Comparison of ENCODE assay signal across 9 cellular contexts in the genomic region with DNA sequence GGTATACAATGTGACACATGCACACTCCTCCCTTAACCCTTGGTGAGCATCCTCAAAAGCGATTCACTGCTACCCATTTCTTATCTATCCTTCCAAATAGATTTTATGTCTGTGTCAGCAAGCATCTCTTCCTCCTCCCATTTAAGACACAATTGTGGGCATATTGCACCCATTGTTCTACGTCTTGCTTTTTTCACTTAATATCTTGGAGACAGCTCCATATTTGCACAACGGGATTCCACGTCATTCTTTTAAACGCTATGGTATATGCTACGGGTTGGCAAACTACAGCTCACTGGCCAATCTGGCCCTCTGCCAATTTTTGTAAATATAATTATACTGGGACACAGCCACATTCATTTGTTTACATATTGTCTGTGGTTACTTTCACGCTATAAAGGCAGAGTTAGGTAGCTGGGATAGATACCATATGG.
DNase-seq lines count a peak whose midpoint lies in the region; ATAC-seq and TF ChIP-seq lines count a peak whose summit lies in the region.
"Had no signal": no experiment of that assay in that cellular context is flagged by ENCODE, and none has a peak within 500 bp of the region (broad histone marks: within the 10 kb centered on the region; RNA-seq: fewer than 3 reads in every experiment).

No MANE protein-coding gene starts in this region.

- peak overlapping the region; percentile 97 for H3K27ac ChIP-seq in mammary epithelial cell (ENCODE audit: insufficient read depth, low read depth, low read length)
- no peak overlapping the region for H3K27ac ChIP-seq in neural progenitor cell
- H3K27ac ChIP-seq: 22Rv1 had no signal

- intact Hi-C loops in mammary epithelial cell (cut with micrococcal nuclease), result loop anchor here (1.0 kb wide), 1 partner anchor 11 kb away; no protein-coding TSS in a partner anchor

- H3K9me3 Mint-ChIP-seq in neural progenitor cell, result no peaks in the 10 kb centered on the region

- H3K4me1 ChIP-seq in mammary epithelial cell (ENCODE audit: insufficient read depth, low read length) (peaks cover 71% of the 10 kb centered on the region), neural progenitor cell (peaks cover 8% of the 10 kb centered on the region)

- H3K9me3 ChIP-seq in mammary epithelial cell (replicated peaks; ENCODE audit: insufficient read depth, low read length) (no peaks in the 10 kb centered on the region), neural progenitor cell (ENCODE audit: low read depth) (no peaks in the 10 kb centered on the region)

- H3K27me3 Mint-ChIP-seq in neural progenitor cell (ENCODE audit: insufficient read depth, low read depth), result peaks cover 4% of the 10 kb centered on the region

- H3K79me2 ChIP-seq in mammary epithelial cell (ENCODE audit: insufficient read depth, low read length) (peaks cover 34% of the 10 kb centered on the region), neural progenitor cell (ENCODE audit: low read depth) (no peaks in the 10 kb centered on the region)

- H3K4me3 ChIP-seq in mammary epithelial cell (replicated peaks in 1 of 3; ENCODE audit: insufficient read depth in 1 of 3, low read depth in 2 of 3, low read length in 3 of 3) (peak overlapping the region in 2 of 3 experiments; percentile 8 to 19), neural progenitor cell (no peak overlapping the region)

- ATAC-seq in HG02885 (IDR thresholded peaks at IDR 0.05; ENCODE audit: poor library complexity, unreplicated experiment) (no peak), HG03025 (IDR thresholded peaks at IDR 0.05; ENCODE audit: low FRiP score, unreplicated experiment) (no peak)

- H3K36me3 ChIP-seq in mammary epithelial cell (ENCODE audit: insufficient read depth, low read length) (no peaks in the 10 kb centered on the region), neural progenitor cell (no peaks in the 10 kb centered on the region)

- H2AFZ ChIP-seq in mammary epithelial cell (ENCODE audit: low read depth, low read length) (no peak overlapping the region), neural progenitor cell (replicated peaks) (no peak overlapping the region)

- BruUV-seq in mammary epithelial cell (replicated peaks; lab: Mats Ljungman, UMichigan), result no TSS peak

- no peaks in the 10 kb centered on the region for H3F3A ChIP-seq in neural progenitor cell (ENCODE audit: low read depth)

- DNase-seq in DMS 273 (lab: John Stamatoyannopoulos, UW; ENCODE audit: unreplicated experiment) (peak; percentile 64), DMS 273 treated with DMSO at 0.1 percent for 48 hours (lab: John Stamatoyannopoulos, UW) (no peak), NCI-H460 (ENCODE audit: extremely low read depth, low read depth) (peak; percentile 27), mammary epithelial cell (peak; percentile 52), neural progenitor cell (ENCODE audit: low spot score) (no peak), GM19238 (ENCODE audit: insufficient read length, low spot score) (no peak)

- TF ChIP-seq CTCF in mammary epithelial cell (conservative IDR thresholded peaks at IDR 0.05 in 1 of 2, IDR thresholded peaks at IDR 0.05 in 1 of 2; ENCODE audit: extremely low read depth in 1 of 2, insufficient read depth in 1 of 2, low read depth in 1 of 2, low read length in 2 of 2), result no peak
- TF ChIP-seq CTCF in neural progenitor cell (IDR thresholded peaks at IDR 0.05), result no peak

- H3K27me3 ChIP-seq in mammary epithelial cell (ENCODE audit: insufficient read depth, low read length) (no peaks in the 10 kb centered on the region), neural progenitor cell (no peaks in the 10 kb centered on the region)

- peak overlapping the region; percentile 7 for H3K4me3 Mint-ChIP-seq in neural progenitor cell

- WGBS in mammary epithelial cell (ENCODE audit: low coverage, missing lambda C conversion rate), result under 1% methylated on average over 7 of the region's 7 CpGs

- H3K36me3 Mint-ChIP-seq in neural progenitor cell, result peaks cover 10% of the 10 kb centered on the region

- H3K27ac Mint-ChIP-seq in neural progenitor cell, result peak overlapping the region; percentile 33

- dilution Hi-C loops in mammary epithelial cell (cut with HindIII; ENCODE audit: low sequenced_read_pairs), result no loop called here

- CTCF ChIA-PET in mammary epithelial cell (lab: Charles Lee; ENCODE audit: low non-redundant PET), result interaction anchor here (0.7 kb wide), 1 partner anchor 15 kb away, joined by 5 read pairs; no protein-coding TSS in a partner anchor

- in situ Hi-C loops in mammary epithelial cell (cut with MboI; ENCODE audit: low sequenced_read_pairs in 2 of 2), result loop anchor here in 1 of 2 donors (25.0 kb wide), 1 partner anchor 331 kb away; no protein-coding TSS in a partner anchor

- H3K4me1 Mint-ChIP-seq in neural progenitor cell, result peaks cover 51% of the 10 kb centered on the region

- peak overlapping the region; percentile 79 for H3K9ac ChIP-seq in mammary epithelial cell (ENCODE audit: insufficient read depth, low read length)
- no peak overlapping the region for H3K9ac ChIP-seq in neural progenitor cell

- no peaks in the 10 kb centered on the region for H4K20me1 ChIP-seq in mammary epithelial cell (ENCODE audit: insufficient read depth, low read length)
- H4K20me1 ChIP-seq in neural progenitor cell (ENCODE audit: low read depth), result peaks cover 22% of the 10 kb centered on the region

- H3K4me2 ChIP-seq in mammary epithelial cell (ENCODE audit: insufficient read depth, low read depth, low read length), result peak overlapping the region; percentile 86
- H3K4me2 ChIP-seq in neural progenitor cell, result no peak overlapping the region

Comparison
In these comparisons a context has a peak if more than half of its experiments do, and no peak if none do; other contexts are left out.
1. DNase-seq: peak in DMS 273 (single experiment), NCI-H460 (single experiment) and mammary epithelial cell (single experiment); none in DMS 273 treated with DMSO at 0.1 percent for 48 hours (single experiment), neural progenitor cell (single experiment) and GM19238 (single experiment).